In the genomic region with DNA sequence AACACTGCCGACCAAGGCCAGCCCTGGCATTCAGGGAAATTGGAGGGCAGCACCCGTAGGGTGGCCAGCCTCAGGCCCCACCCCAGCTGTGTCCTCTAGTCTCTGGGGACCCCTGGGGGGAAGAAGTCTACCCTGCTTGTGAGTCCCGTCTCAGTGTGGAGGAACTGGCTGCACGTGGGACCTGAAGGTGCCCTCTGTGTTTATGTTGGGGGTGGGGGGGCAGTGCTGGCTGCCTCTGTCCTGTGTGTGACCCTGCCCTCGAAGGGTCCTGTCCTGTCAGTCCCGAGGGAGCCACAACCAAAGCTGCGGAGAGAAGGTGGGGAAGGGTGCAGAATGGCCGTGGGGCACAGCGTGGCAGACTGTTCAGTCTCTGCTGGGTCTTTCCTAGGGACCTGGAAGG, we compare ENCODE assay signal across 22 cellular contexts. TPM values are rescaled to one million over a fixed set of nuclear protein-coding genes. Genes with fewer than 3 reads are reported as not detected.
DNase-seq lines count a peak whose midpoint lies in the region; ATAC-seq, FAIRE-seq and TF ChIP-seq lines count a peak whose summit lies in the region.
"Had no signal": no experiment of that assay in that cellular context is flagged by ENCODE, and none has a peak within 500 bp of the region (broad histone marks: within the 10 kb centered on the region; RNA-seq: fewer than 3 reads in every experiment).

No MANE protein-coding gene starts in this region.

- no peak overlapping the region for H3K27ac Mint-ChIP-seq in stimulated activated effector memory CD8-positive, alpha-beta T cell treated with anti-CD3 and anti-CD28 coated beads, Interleukin-12 subunit alpha, Interleukin-12 subunit beta, amount 100 ng/mL, for 72 hours
- H3K27ac Mint-ChIP-seq in activated T-helper 1 cell treated with anti-CD3 and anti-CD28 coated beads, Interleukin-12 subunit alpha, Interleukin-12 subunit beta, Interleukin-2, Interleukin-4 antibody, amounts not matched to agents 30 ng/mL and 10 ng/mL and 1 ng/mL, durations not matched to agents 14 hours and 24 hours and 36 hours, result no peak overlapping the region
- H3K27ac Mint-ChIP-seq: CD4-positive, CD25-positive, alpha-beta regulatory T cell; IgD-negative memory B cell had no signal

- H3K4me1 ChIP-seq in A549, result peaks cover 62% of the 10 kb centered on the region
- H3K4me1 ChIP-seq in adrenal gland (replicated peaks in 1 of 2), result peaks cover 18 to 34% of the 10 kb centered on the region in 2 donors
- H3K4me1 ChIP-seq: BE2C had no signal

- no peak for DNase-seq in A549 (ENCODE audit: low read depth in 1 of 2, low spot score in 1 of 2)
- DNase-seq in adrenal gland, result peak in 3 of 7 donors; percentile 15 to 55 (median 26)
- DNase-seq in stimulated activated effector memory CD8-positive, alpha-beta T cell treated with anti-CD3 and anti-CD28 coated beads, Interleukin-12 subunit alpha, Interleukin-12 subunit beta, amount 100 ng/mL, for 72 hours (ENCODE audit: low spot score in 2 of 2), result no peak
- no peak for DNase-seq in activated T-helper 1 cell treated with anti-CD3 and anti-CD28 coated beads, Interleukin-12 subunit alpha, Interleukin-12 subunit beta, Interleukin-2, Interleukin-4 antibody, amounts not matched to agents 30 ng/mL and 10 ng/mL and 1 ng/mL, durations not matched to agents 14 hours and 24 hours and 36 hours (ENCODE audit: low spot score)
- DNase-seq: ACHN; BE2C; C1 segment of cervical spinal cord; CD4-positive, CD25-positive, alpha-beta regulatory T cell; DMS153; DMS79; GDM1; GM23248; HCEC 1CT had no signal

- no peaks in the 10 kb centered on the region for H3K9me3 Mint-ChIP-seq in stimulated activated effector memory CD8-positive, alpha-beta T cell treated with anti-CD3 and anti-CD28 coated beads, Interleukin-12 subunit alpha, Interleukin-12 subunit beta, amount 100 ng/mL, for 72 hours
- no peaks in the 10 kb centered on the region for H3K9me3 Mint-ChIP-seq in activated T-helper 1 cell treated with anti-CD3 and anti-CD28 coated beads, Interleukin-12 subunit alpha, Interleukin-12 subunit beta, Interleukin-2, Interleukin-4 antibody, amounts not matched to agents 30 ng/mL and 10 ng/mL and 1 ng/mL, durations not matched to agents 14 hours and 24 hours and 36 hours
- H3K9me3 Mint-ChIP-seq: CD4-positive, CD25-positive, alpha-beta regulatory T cell; IgD-negative memory B cell had no signal

- no peak for TF ChIP-seq RAD21 in A549 (conservative IDR thresholded peaks at IDR 0.05 in 1 of 2, IDR thresholded peaks at IDR 0.05 in 1 of 2)

- ATAC-seq in A549 (peak in 1 of 2 experiments; percentile 34; a peak in 3 of 6 replicates), esophagus mucosa (peak; percentile 10), HG03095 (IDR thresholded peaks at IDR 0.05; ENCODE audit: unreplicated experiment) (no peak), GM19351 (IDR thresholded peaks at IDR 0.05; ENCODE audit: unreplicated experiment) (no peak)
- peak; percentile 22 for ATAC-seq in stimulated activated effector memory CD8-positive, alpha-beta T cell treated with anti-CD3 and anti-CD28 coated beads, Interleukin-12 subunit alpha, Interleukin-12 subunit beta, amount 100 ng/mL, for 72 hours

- peaks cover 6% of the 10 kb centered on the region for H3K4me1 Mint-ChIP-seq in stimulated activated effector memory CD8-positive, alpha-beta T cell treated with anti-CD3 and anti-CD28 coated beads, Interleukin-12 subunit alpha, Interleukin-12 subunit beta, amount 100 ng/mL, for 72 hours
- no peaks in the 10 kb centered on the region for H3K4me1 Mint-ChIP-seq in activated T-helper 1 cell treated with anti-CD3 and anti-CD28 coated beads, Interleukin-12 subunit alpha, Interleukin-12 subunit beta, Interleukin-2, Interleukin-4 antibody, amounts not matched to agents 30 ng/mL and 10 ng/mL and 1 ng/mL, durations not matched to agents 14 hours and 24 hours and 36 hours (ENCODE audit: low read depth)
- H3K4me1 Mint-ChIP-seq: CD4-positive, CD25-positive, alpha-beta regulatory T cell; IgD-negative memory B cell had no signal

- H3K4me3 ChIP-seq in A549, result no peak overlapping the region
- H3K4me3 ChIP-seq in adrenal gland, result no peak overlapping the region
- H3K4me3 ChIP-seq: GM23248 had no signal

- H3K9me3 ChIP-seq in A549, result no peaks in the 10 kb centered on the region
- no peaks in the 10 kb centered on the region for H3K9me3 ChIP-seq in adrenal gland (replicated peaks in 1 of 3)
- H3K9me3 ChIP-seq: BE2C had no signal

- H3K36me3 Mint-ChIP-seq in stimulated activated effector memory CD8-positive, alpha-beta T cell treated with anti-CD3 and anti-CD28 coated beads, Interleukin-12 subunit alpha, Interleukin-12 subunit beta, amount 100 ng/mL, for 72 hours, result no peaks in the 10 kb centered on the region
- no peaks in the 10 kb centered on the region for H3K36me3 Mint-ChIP-seq in activated T-helper 1 cell treated with anti-CD3 and anti-CD28 coated beads, Interleukin-12 subunit alpha, Interleukin-12 subunit beta, Interleukin-2, Interleukin-4 antibody, amounts not matched to agents 30 ng/mL and 10 ng/mL and 1 ng/mL, durations not matched to agents 14 hours and 24 hours and 36 hours (ENCODE audit: low read depth)
- H3K36me3 Mint-ChIP-seq: CD4-positive, CD25-positive, alpha-beta regulatory T cell; IgD-negative memory B cell had no signal

- TF ChIP-seq POLR2A in A549 (IDR thresholded peaks at IDR 0.05; ENCODE audit: low read length) (no peak), adrenal gland (IDR thresholded peaks at IDR 0.05) (no peak)

- peaks cover 12% of the 10 kb centered on the region for H3K27me3 Mint-ChIP-seq in activated T-helper 1 cell treated with anti-CD3 and anti-CD28 coated beads, Interleukin-12 subunit alpha, Interleukin-12 subunit beta, Interleukin-2, Interleukin-4 antibody, amounts not matched to agents 30 ng/mL and 10 ng/mL and 1 ng/mL, durations not matched to agents 14 hours and 24 hours and 36 hours (ENCODE audit: insufficient read depth)

- CTCF ChIA-PET in A549 (lab: Yijun Ruan, JAX), result interaction anchor here (0.5 to 22.6 kb wide), 6 partner anchors 9 to 228 kb away, joined by 3 to 736 read pairs (median 4); no protein-coding TSS in a partner anchor

- TF ChIP-seq EP300 in A549 (IDR thresholded peaks at IDR 0.05), result no peak

- H3K4me3 Mint-ChIP-seq in stimulated activated effector memory CD8-positive, alpha-beta T cell treated with anti-CD3 and anti-CD28 coated beads, Interleukin-12 subunit alpha, Interleukin-12 subunit beta, amount 100 ng/mL, for 72 hours, result no peak overlapping the region
- H3K4me3 Mint-ChIP-seq in activated T-helper 1 cell treated with anti-CD3 and anti-CD28 coated beads, Interleukin-12 subunit alpha, Interleukin-12 subunit beta, Interleukin-2, Interleukin-4 antibody, amounts not matched to agents 30 ng/mL and 10 ng/mL and 1 ng/mL, durations not matched to agents 14 hours and 24 hours and 36 hours, result no peak overlapping the region
- H3K4me3 Mint-ChIP-seq: CD4-positive, CD25-positive, alpha-beta regulatory T cell; IgD-negative memory B cell had no signal

- no peak for FAIRE-seq in A549 (lab: Jason Lieb, UNC)
- FAIRE-seq: GM12892, GM18507, H54, HTR-8/SVneo had no signal

- intact Hi-C loops in adrenal gland (cut with DNase I), result loop anchor here in 1 of 2 donors (10.0 kb wide), 1 partner anchor 486 kb away; a partner anchor contains a TSS
- intact Hi-C loops in activated T-helper 1 cell treated with anti-CD3 and anti-CD28 coated beads, Interleukin-12 subunit alpha, Interleukin-12 subunit beta, Interleukin-2, Interleukin-4 antibody, amounts not matched to agents 30 ng/mL and 10 ng/mL and 1 ng/mL, durations not matched to agents 14 hours and 24 hours and 36 hours (cut with micrococcal nuclease), result no loop called here

- H3K4me2 ChIP-seq in A549, result peak overlapping the region; percentile 32; the same call in 2 of the 3 replicates
- H3K4me2 ChIP-seq: KMS-11 had no signal

- no peak for TF ChIP-seq CTCF in A549 (IDR thresholded peaks at IDR 0.05)
- no peak for TF ChIP-seq CTCF in adrenal gland (IDR thresholded peaks at IDR 0.05)

- WGBS in A549 (ENCODE audit: missing lambda C conversion rate), result 60% methylated on average over 8 of the region's 9 CpGs
- 40 to 56% (median 48%) methylated on average over 5 to 9 of the region's 9 CpGs for WGBS in adrenal gland, 4 donors

- H3K27ac ChIP-seq in A549, result peak overlapping the region; percentile 48 to 94
- peak overlapping the region in 4 of 5 donors; percentile 52 to 82 (median 64) for H3K27ac ChIP-seq in adrenal gland
- H3K27ac ChIP-seq: GM23248, KMS-11 had no signal

- peaks cover 0 to 36% of the 10 kb centered on the region in 2 donors for H3K36me3 ChIP-seq in adrenal gland (replicated peaks in 1 of 2)

- no peaks in the 10 kb centered on the region for H3K27me3 ChIP-seq in adrenal gland
- H3K27me3 ChIP-seq: BE2C had no signal

- POLR2A ChIA-PET in A549 (lab: Yijun Ruan, JAX), result no interaction called here

RNA-seq across cellular contexts. Expression of a gene that starts 33.5 kb away (rescaled TPM):
- polyA plus RNA-seq in A549 (2011; rRNA removed), result 41.3 and 55.7 TPM in 2 replicates
- polyA plus RNA-seq in A549 (2012; cell fraction: cytosol; rRNA removed), result 23.7 and 38.0 TPM in 2 replicates
- 33.1 and 35.8 TPM in 2 replicates for polyA plus RNA-seq in A549 (2012; cell fraction: nucleus; rRNA removed)
- polyA plus RNA-seq in A549 (2017; fragmentation: RNase III; extraction: RNeasy Plus Mini Kit Qiagen cat#74134 plus additional on column Dnase treatment), result 40.1 to 47.6 TPM (median 46.9 TPM) in 3 replicates
- polyA minus RNA-seq in A549 (2011; rRNA and poly(A)+ RNA removed), result 111 and 126 TPM in 2 replicates
- total RNA-seq in adrenal gland, result 10 to 100 TPM; 51.0 to 92.4 (median 68.3) TPM
- polyA plus RNA-seq in adrenal gland, result 10 to 100 TPM; 20.0 to 49.8 (median 23.7) TPM
- total RNA-seq in esophagus mucosa, result 42.7 TPM
- 14.3 and 14.5 TPM in 2 replicates for total RNA-seq in activated T-helper 1 cell treated with anti-CD3 and anti-CD28 coated beads, Interleukin-12 subunit alpha, Interleukin-12 subunit beta, Interleukin-2, Interleukin-4 antibody, amounts not matched to agents 30 ng/mL and 10 ng/mL and 1 ng/mL, durations not matched to agents 14 hours and 24 hours and 36 hours

RNA-seq across cellular contexts. Expression of a gene that starts 38.0 kb away (rescaled TPM):
- polyA plus RNA-seq in A549 (2011; rRNA removed) (2.8 and 3.5 TPM in 2 replicates), A549 (2017; fragmentation: RNase III; extraction: RNeasy Plus Mini Kit Qiagen cat#74134 plus additional on column Dnase treatment) (1.6 to 3.4 TPM (median 2.4 TPM) in 3 replicates), adrenal gland (100 to 1,000 TPM; 133 to 325 (median 160) TPM)
- 2.0 and 3.4 TPM in 2 replicates for polyA plus RNA-seq in A549 (2012; cell fraction: cytosol; rRNA removed)
- polyA plus RNA-seq in A549 (2012; cell fraction: nucleus; rRNA removed), result 1.7 and 2.9 TPM in 2 replicates
- 4.1 TPM in 2 replicates for polyA minus RNA-seq in A549 (2011; rRNA and poly(A)+ RNA removed)
- total RNA-seq in adrenal gland (100 to 1,000 TPM; 366 to 595 (median 455) TPM), esophagus mucosa (0.44 TPM)
- total RNA-seq in activated T-helper 1 cell treated with anti-CD3 and anti-CD28 coated beads, Interleukin-12 subunit alpha, Interleukin-12 subunit beta, Interleukin-2, Interleukin-4 antibody, amounts not matched to agents 30 ng/mL and 10 ng/mL and 1 ng/mL, durations not matched to agents 14 hours and 24 hours and 36 hours, result not detected in 2 replicates
- total RNA-seq: CD4-positive, CD25-positive, alpha-beta regulatory T cell; GM23248 had no signal
- polyA plus RNA-seq: CD4-positive, CD25-positive, alpha-beta regulatory T cell; GM23248; IgD-negative memory B cell had no signal

RNA-seq across cellular contexts. Expression of a gene that starts 55.3 kb away (rescaled TPM):
- 44.1 and 46.0 TPM in 2 replicates for polyA plus RNA-seq in A549 (2011; rRNA removed)
- 45.4 and 56.0 TPM in 2 replicates for polyA plus RNA-seq in A549 (2012; cell fraction: cytosol; rRNA removed)
- 25.6 and 33.4 TPM in 2 replicates for polyA plus RNA-seq in A549 (2012; cell fraction: nucleus; rRNA removed)
- polyA plus RNA-seq in A549 (2017; fragmentation: RNase III; extraction: RNeasy Plus Mini Kit Qiagen cat#74134 plus additional on column Dnase treatment), result 41.6 to 45.7 TPM (median 43.7 TPM) in 3 replicates
- polyA minus RNA-seq in A549 (2011; rRNA and poly(A)+ RNA removed), result 30.7 and 33.2 TPM in 2 replicates
- 1 to 10 TPM in 1 of 8 donors, under 1 TPM in 3, not detected in 4; 0.49 to 1.3 (median 0.83) TPM for total RNA-seq in adrenal gland
- polyA plus RNA-seq in adrenal gland, result 1 to 10 TPM in 1 of 3 donors, under 1 TPM in 2; 0.20 to 1.1 (median 0.56) TPM
- 10.2 TPM for total RNA-seq in esophagus mucosa
- total RNA-seq in activated T-helper 1 cell treated with anti-CD3 and anti-CD28 coated beads, Interleukin-12 subunit alpha, Interleukin-12 subunit beta, Interleukin-2, Interleukin-4 antibody, amounts not matched to agents 30 ng/mL and 10 ng/mL and 1 ng/mL, durations not matched to agents 14 hours and 24 hours and 36 hours, result 16.6 and 19.7 TPM in 2 replicates
- polyA plus RNA-seq: IgD-negative memory B cell had no signal

Comparison
In these comparisons a context has a peak if more than half of its experiments do, and no peak if none do; other contexts are left out.
1. ATAC-seq: peak in esophagus mucosa (single experiment) and stimulated activated effector memory CD8-positive, alpha-beta T cell treated with anti-CD3 and anti-CD28 coated beads, Interleukin-12 subunit alpha, Interleukin-12 subunit beta, amount 100 ng/mL, for 72 hours (single experiment); none in HG03095 (single experiment) and GM19351 (single experiment).
2. RNA of a gene that starts 38.0 kb away (total RNA-seq): 366 to 595 TPM in adrenal gland; 0.44 TPM in esophagus mucosa (single experiment) and not detected in activated T-helper 1 cell treated with anti-CD3 and anti-CD28 coated beads, Interleukin-12 subunit alpha, Interleukin-12 subunit beta, Interleukin-2, Interleukin-4 antibody, amounts not matched to agents 30 ng/mL and 10 ng/mL and 1 ng/mL, durations not matched to agents 14 hours and 24 hours and 36 hours; every median in the first group is over 100 times any median in the second.